Comparison of ENCODE assay signal across 12 cellular contexts in genomic region chr18:68436485-68436884, GRCh38.
DNase-seq lines count a peak whose midpoint lies in the region; ATAC-seq, FAIRE-seq and TF ChIP-seq lines count a peak whose summit lies in the region.
"Had no signal": no experiment of that assay in that cellular context is flagged by ENCODE, and none has a peak within 500 bp of the region (broad histone marks: within the 10 kb centered on the region; RNA-seq: fewer than 3 reads in every experiment).

No MANE protein-coding gene starts in this region.

- peak; percentile 26 for DNase-seq in NCI-H2171 treated with DMSO at 0.1 percent for 48 hours (lab: John Stamatoyannopoulos, UW)
- no peak for DNase-seq in NCI-H2171 (lab: John Stamatoyannopoulos, UW)
- peak; percentile 29 for DNase-seq in RCC 7860 (ENCODE audit: low spot score)
- DNase-seq in epithelial cell of esophagus (ENCODE audit: low read depth): peak; percentile 80
- DNase-seq in renal cortical epithelial cell (ENCODE audit: low read depth): peak; percentile 79
- DNase-seq in NCI-H187 treated with DMSO at 0.1 percent for 48 hours (lab: John Stamatoyannopoulos, UW): no peak
- DNase-seq in inferior parietal cortex (ENCODE audit: extremely low spot score): no peak
- DNase-seq: 8988T; activated CD8-positive, alpha-beta memory T cell treated with anti-CD3 and anti-CD28 coated beads for 24 hours; activated naive CD4-positive, alpha-beta T cell treated with anti-CD3 and anti-CD28 coated beads for 36 hours; T1000 had no signal

- no peak overlapping the region for H3K4me3 ChIP-seq in epithelial cell of esophagus (ENCODE audit: low read length)

- ATAC-seq in GM18511 (IDR thresholded peaks at IDR 0.05; ENCODE audit: unreplicated experiment): no peak

- TF ChIP-seq CTCF in epithelial cell of esophagus (IDR thresholded peaks at IDR 0.05; ENCODE audit: insufficient read depth, low read depth, low read length, missing control alignments): no peak

- no peak for FAIRE-seq in RCC 7860 (lab: Jason Lieb, UNC)

Comparison
In these comparisons a context has a peak if more than half of its experiments do, and no peak if none do; other contexts are left out.
1. DNase-seq: peak in NCI-H2171 treated with DMSO at 0.1 percent for 48 hours (single experiment), RCC 7860 (single experiment), epithelial cell of esophagus (single experiment) and renal cortical epithelial cell (single experiment); none in NCI-H2171 (single experiment), NCI-H187 treated with DMSO at 0.1 percent for 48 hours (single experiment) and inferior parietal cortex (single experiment).